In the genomic region with DNA sequence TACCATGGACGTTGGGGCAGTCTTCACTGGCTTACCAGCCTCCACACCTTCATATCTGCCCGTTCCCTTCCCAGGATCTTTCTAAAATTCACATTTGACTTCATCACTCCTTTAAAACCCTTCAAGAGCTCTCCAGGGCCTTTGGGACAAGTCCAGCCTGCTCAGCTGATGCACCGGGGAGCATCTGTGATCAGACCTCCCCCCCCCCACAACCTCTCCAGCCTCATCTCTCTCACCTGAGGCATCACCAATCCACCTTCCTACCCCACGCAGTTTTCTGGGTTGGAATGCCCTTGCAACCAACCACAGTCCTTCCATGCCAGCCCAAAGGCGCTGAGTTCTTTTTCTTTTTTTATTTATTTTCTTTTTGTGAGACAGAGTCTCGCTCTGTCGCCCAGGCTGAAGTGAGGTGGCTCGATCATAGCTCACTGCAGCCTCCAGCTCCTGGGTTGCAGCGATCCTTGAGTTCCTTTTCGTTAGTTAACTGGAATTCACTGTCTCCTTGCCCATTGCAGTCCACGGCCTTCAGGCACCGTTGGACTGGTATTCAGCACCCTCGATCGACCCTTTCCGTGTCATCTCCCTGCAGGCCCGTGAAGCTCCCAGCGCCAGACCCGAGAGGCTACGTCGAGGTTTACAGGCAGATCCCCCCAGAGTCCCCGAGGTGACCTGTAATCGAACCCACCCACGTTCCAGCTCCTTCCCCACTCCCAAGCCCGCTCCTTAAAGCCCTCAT, we compare ENCODE assay signal across 8 cellular contexts. TPM values are rescaled to one million over a fixed set of nuclear protein-coding genes. Genes with fewer than 3 reads are reported as not detected.
A peak's percentile ranks its signal among the peaks of the same experiment; 100 is the strongest.
DNase-seq lines count a peak whose midpoint lies in the region; TF ChIP-seq lines count a peak whose summit lies in the region.

No MANE protein-coding gene starts in this region.

- H3K4me1 Mint-ChIP-seq in CD8-positive, alpha-beta memory T cell = peaks cover 29 to 45% (median 41%) of the 10 kb centered on the region in 3 donors

- peak overlapping the region; percentile 91 for H3K9ac ChIP-seq in iPS-18a (ENCODE audit: low read length)

- intact Hi-C loops in adrenal gland (cut with DNase I) = loop anchor here in 1 of 2 donors (10.0 kb wide), 1 partner anchor 49 kb away; no protein-coding TSS in a partner anchor
- intact Hi-C loops in spleen (cut with DNase I; ENCODE audit: low total_unique reads) = no loop called here

- peaks cover 0 to 20% (median 4%) of the 10 kb centered on the region in 3 donors for H3K36me3 Mint-ChIP-seq in CD8-positive, alpha-beta memory T cell

- no peak for DNase-seq in CD8-positive, alpha-beta memory T cell
- DNase-seq in HT-29 (ENCODE audit: low spot score) (peak; percentile 32), adrenal gland (peak in 1 of 7 donors; percentile 44), spleen (peak; percentile 74), NCI-H526 treated with DMSO at 0.1 percent for 48 hours (lab: John Stamatoyannopoulos, UW) (no peak), NCI-H1436 treated with DMSO at 0.1 percent for 48 hours (lab: John Stamatoyannopoulos, UW) (no peak)
- DNase-seq in central memory CD4-positive, alpha-beta T cell = no peak

- TF ChIP-seq POLR2A in adrenal gland (IDR thresholded peaks at IDR 0.05) (no peak), spleen (IDR thresholded peaks at IDR 0.05) (no peak)

- H3K27ac Mint-ChIP-seq in CD8-positive, alpha-beta memory T cell = peak overlapping the region; percentile 79 to 92 (median 88)

- H3K4me3 ChIP-seq in CD8-positive, alpha-beta memory T cell (ENCODE audit: low read length) = peak overlapping the region; percentile 94
- H3K4me3 ChIP-seq in adrenal gland (peak overlapping the region; percentile 53 to 87 (median 78)), iPS-18a (ENCODE audit: low read length) (peak overlapping the region; percentile 99), spleen (peak overlapping the region; percentile 92 to 98 (median 94))

- no peaks in the 10 kb centered on the region for H3K36me3 ChIP-seq in CD8-positive, alpha-beta memory T cell (ENCODE audit: insufficient read depth, low read length)
- H3K36me3 ChIP-seq in adrenal gland (replicated peaks in 1 of 2) (peaks cover 0 to 6% of the 10 kb centered on the region in 2 donors), iPS-18a (ENCODE audit: control insufficient read depth, low read depth, low read length) (peaks cover 3% of the 10 kb centered on the region), spleen (peaks cover 0 to 27% (median 16%) of the 10 kb centered on the region in 6 donors)

- H3K27ac ChIP-seq in CD8-positive, alpha-beta memory T cell (ENCODE audit: low read depth, low read length) = peak overlapping the region; percentile 77
- H3K27ac ChIP-seq in adrenal gland = peak overlapping the region in 3 of 5 donors; percentile 20 to 35 (median 21)
- peak overlapping the region; percentile 57 for H3K27ac ChIP-seq in iPS-18a (ENCODE audit: low read length)
- peak overlapping the region; percentile 53 to 90 (median 84) for H3K27ac ChIP-seq in spleen

- peaks cover 21% of the 10 kb centered on the region for H3K4me1 ChIP-seq in CD8-positive, alpha-beta memory T cell (ENCODE audit: insufficient read depth, low read length)
- peaks cover 23 to 28% of the 10 kb centered on the region in 2 donors for H3K4me1 ChIP-seq in adrenal gland (replicated peaks in 1 of 2)
- no peaks in the 10 kb centered on the region for H3K4me1 ChIP-seq in iPS-18a (ENCODE audit: control insufficient read depth, low read depth, low read length)
- peaks cover 12 to 82% (median 34%) of the 10 kb centered on the region in 6 donors for H3K4me1 ChIP-seq in spleen

- no peaks in the 10 kb centered on the region for H3K27me3 Mint-ChIP-seq in CD8-positive, alpha-beta memory T cell

- H3K4me3 Mint-ChIP-seq in CD8-positive, alpha-beta memory T cell = peak overlapping the region; percentile 88 to 96 (median 93)

- POLR2A ChIA-PET in CD8-positive, alpha-beta memory T cell (lab: Charles Lee) = interaction anchor here (0.5 to 1.0 kb wide), 5 partner anchors 29 to 1156 kb away, joined by 3 to 5 read pairs (median 3); no protein-coding TSS in a partner anchor

- no peaks in the 10 kb centered on the region for H3K9me3 Mint-ChIP-seq in CD8-positive, alpha-beta memory T cell

- WGBS in adrenal gland, 4 donors = 10 to 15% (median 12%) methylated on average over 16 to 24 of the region's 24 CpGs
- 16 to 19% (median 17%) methylated on average over 24 of the region's 24 CpGs for WGBS in spleen, 5 donors

- TF ChIP-seq CTCF in adrenal gland (IDR thresholded peaks at IDR 0.05) (no peak), spleen (IDR thresholded peaks at IDR 0.05 in 8 of 11, conservative IDR thresholded peaks at IDR 0.05 in 3 of 11) (no peak)

- CTCF ChIA-PET in CD8-positive, alpha-beta memory T cell (lab: Charles Lee) = interaction anchor here (0.6 to 1.3 kb wide), 5 partner anchors 8 to 53 kb away, joined by 3 to 4 read pairs (median 3); no protein-coding TSS in a partner anchor

- no peaks in the 10 kb centered on the region for H3K27me3 ChIP-seq in CD8-positive, alpha-beta memory T cell (ENCODE audit: insufficient read depth, low read length, poor library complexity, severe bottlenecking)
- H3K27me3 ChIP-seq in adrenal gland (no peaks in the 10 kb centered on the region), iPS-18a (ENCODE audit: control insufficient read depth, insufficient read depth, low read length) (no peaks in the 10 kb centered on the region), spleen (replicated peaks in 1 of 7) (no peaks in the 10 kb centered on the region)

- no peaks in the 10 kb centered on the region for H3K9me3 ChIP-seq in CD8-positive, alpha-beta memory T cell (ENCODE audit: low read length)
- H3K9me3 ChIP-seq in adrenal gland (replicated peaks in 1 of 3) (no peaks in the 10 kb centered on the region), iPS-18a (ENCODE audit: control insufficient read depth, low read depth, low read length) (no peaks in the 10 kb centered on the region), spleen (no peaks in the 10 kb centered on the region)

RNA-seq across cellular contexts. Expression of a gene that starts 0.7 kb away (rescaled TPM):
- total RNA-seq in CD8-positive, alpha-beta memory T cell = 10 to 100 TPM; 11.3 to 13.2 TPM
- 20.1 TPM for polyA plus RNA-seq in CD8-positive, alpha-beta memory T cell
- total RNA-seq in HT-29 (2014; rRNA removed; shearing (Covaris generic)) = 31.5 and 36.5 TPM in 2 replicates
- total RNA-seq in adrenal gland (10 to 100 TPM; 12.1 to 37.4 (median 12.8) TPM), spleen (10 to 100 TPM in 6 of 7 donors, 1 to 10 TPM in 1; 9.6 to 15.1 (median 10.7) TPM)
- polyA plus RNA-seq in adrenal gland (1 to 10 TPM; 6.0 to 9.2 (median 9.1) TPM), spleen (10 to 100 TPM in 1 of 3 donors, 1 to 10 TPM in 2; 9.0 to 11.1 (median 9.2) TPM)

RNA-seq across cellular contexts. Expression of a gene that starts 0.8 kb away (rescaled TPM):
- total RNA-seq in CD8-positive, alpha-beta memory T cell = 10 to 100 TPM; 29.9 to 30.1 TPM
- 14.6 TPM for polyA plus RNA-seq in CD8-positive, alpha-beta memory T cell
- total RNA-seq in HT-29 (2014; rRNA removed; shearing (Covaris generic)) = 73.6 and 81.2 TPM in 2 replicates
- total RNA-seq in adrenal gland (10 to 100 TPM; 13.0 to 48.9 (median 25.1) TPM), spleen (10 to 100 TPM; 19.9 to 42.2 (median 24.1) TPM)
- polyA plus RNA-seq in adrenal gland (10 to 100 TPM in 2 of 3 donors, 1 to 10 TPM in 1; 7.3 to 24.5 (median 22.9) TPM), spleen (10 to 100 TPM; 22.1 to 37.3 (median 33.7) TPM)

RNA-seq across cellular contexts. Expression of a gene that starts 14.7 kb away (rescaled TPM):
- total RNA-seq in CD8-positive, alpha-beta memory T cell = 10 to 100 TPM; 76.1 to 77.4 TPM
- polyA plus RNA-seq in CD8-positive, alpha-beta memory T cell = 129 TPM
- total RNA-seq in HT-29 (2014; rRNA removed; shearing (Covaris generic)) = 96.9 and 101 TPM in 2 replicates
- 10 to 100 TPM; 15.0 to 63.5 (median 52.5) TPM for total RNA-seq in adrenal gland
- polyA plus RNA-seq in adrenal gland = 100 to 1,000 TPM in 2 of 3 donors, 10 to 100 TPM in 1; 75.8 to 295 (median 172) TPM
- 10 to 100 TPM in 6 of 7 donors, 1 to 10 TPM in 1; 8.4 to 34.5 (median 30.8) TPM for total RNA-seq in spleen
- polyA plus RNA-seq in spleen = 10 to 100 TPM; 95.6 to 98.8 (median 96.4) TPM

RNA-seq across cellular contexts. Expression of a gene that starts 30.6 kb away (rescaled TPM):
- total RNA-seq in CD8-positive, alpha-beta memory T cell = 10 to 100 TPM; 66.9 to 68.9 TPM
- polyA plus RNA-seq in CD8-positive, alpha-beta memory T cell = 47.7 TPM
- total RNA-seq in HT-29 (2014; rRNA removed; shearing (Covaris generic)) = 37.4 and 39.8 TPM in 2 replicates
- 100 to 1,000 TPM in 1 of 8 donors, 10 to 100 TPM in 7; 25.7 to 110 (median 43.1) TPM for total RNA-seq in adrenal gland
- polyA plus RNA-seq in adrenal gland = 10 to 100 TPM in 1 of 3 donors, 1 to 10 TPM in 2; 7.0 to 12.7 (median 7.0) TPM
- 100 to 1,000 TPM in 3 of 7 donors, 10 to 100 TPM in 4; 75.3 to 146 (median 90.5) TPM for total RNA-seq in spleen
- 10 to 100 TPM; 31.5 to 74.4 (median 35.4) TPM for polyA plus RNA-seq in spleen

RNA-seq across cellular contexts. Expression of a gene that starts 53.6 kb away (rescaled TPM):
- total RNA-seq in CD8-positive, alpha-beta memory T cell = 10 to 100 TPM; 22.0 to 23.9 TPM
- polyA plus RNA-seq in CD8-positive, alpha-beta memory T cell = 10.8 TPM
- 7.4 and 13.9 TPM in 2 replicates for total RNA-seq in HT-29 (2014; rRNA removed; shearing (Covaris generic))
- total RNA-seq in adrenal gland = 10 to 100 TPM; 12.1 to 40.5 (median 24.6) TPM
- 100 to 1,000 TPM in 1 of 3 donors, 10 to 100 TPM in 1, 1 to 10 TPM in 1; 1.9 to 150 (median 66.8) TPM for polyA plus RNA-seq in adrenal gland
- 10 to 100 TPM; 16.7 to 50.5 (median 22.7) TPM for total RNA-seq in spleen
- 10 to 100 TPM; 18.5 to 42.2 (median 24.6) TPM for polyA plus RNA-seq in spleen

Comparison
In these comparisons a context has a peak if more than half of its experiments do, and no peak if none do; other contexts are left out.
1. DNase-seq: peak in HT-29 (single experiment) and spleen (single experiment); none in CD8-positive, alpha-beta memory T cell (0 of 5), central memory CD4-positive, alpha-beta T cell (single experiment), NCI-H526 treated with DMSO at 0.1 percent for 48 hours (single experiment) and NCI-H1436 treated with DMSO at 0.1 percent for 48 hours (single experiment).
2. H3K27ac ChIP-seq: peak in every context shown above with its lines; median percentile 84 in spleen; 77 in CD8-positive, alpha-beta memory T cell; 57 in iPS-18a; 21 in adrenal gland.
3. Peak in every context shown above with its lines, with median percentiles within 50 percentile points of each other: H3K4me3 ChIP-seq.